Comparison of ENCODE assay signal across 9 cellular contexts in the genomic region with DNA sequence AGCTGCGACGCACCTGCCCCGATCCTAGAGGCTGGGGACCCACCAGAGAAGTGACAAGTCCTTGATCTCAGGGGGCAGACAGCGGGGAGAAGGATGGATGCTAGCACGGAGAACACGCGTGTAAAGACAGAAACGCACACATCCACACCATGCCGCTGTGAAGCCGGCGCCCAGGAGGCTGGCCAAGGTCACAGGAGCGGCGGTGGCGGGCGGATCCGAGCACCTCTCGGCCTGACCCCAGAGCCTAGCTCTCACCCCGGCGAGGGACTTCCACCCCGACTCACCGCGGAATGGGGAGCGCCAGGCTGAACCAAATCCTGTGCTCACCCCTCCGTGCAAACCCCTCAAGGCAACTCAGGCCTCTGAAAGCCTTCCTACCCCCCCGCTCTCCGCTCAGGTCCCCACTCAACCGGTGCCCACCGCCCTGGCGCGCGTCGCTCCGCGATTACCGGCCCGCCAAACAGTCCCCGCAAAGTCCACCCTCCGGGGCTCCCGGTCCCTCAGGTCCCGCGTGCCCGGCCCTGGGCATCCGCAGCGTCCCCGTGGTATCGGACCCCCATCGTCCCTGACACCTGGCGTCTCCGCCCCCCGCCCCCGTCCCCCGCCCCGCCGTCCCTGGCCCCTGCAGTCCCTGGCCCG. TPM values are rescaled to one million over a fixed set of nuclear protein-coding genes. Genes with fewer than 3 reads are reported as not detected.
DNase-seq lines count a peak whose midpoint lies in the region; ATAC-seq and TF ChIP-seq lines count a peak whose summit lies in the region.
"Had no signal": no experiment of that assay in that cellular context is flagged by ENCODE, and none has a peak within 500 bp of the region (broad histone marks: within the 10 kb centered on the region; RNA-seq: fewer than 3 reads in every experiment).

No MANE protein-coding gene starts in this region.

- no peak overlapping the region for H2BK12ac ChIP-seq in neuronal stem cell (ENCODE audit: low read length)

- no peak overlapping the region for H4K91ac ChIP-seq in neuronal stem cell (ENCODE audit: low read depth, low read length, poor library complexity)

- H3K27ac ChIP-seq in BLaER1 (no peak overlapping the region), neuronal stem cell (replicated peaks; ENCODE audit: low read length) (no peak overlapping the region), WERI-Rb-1 (no peak overlapping the region)

- peaks cover 4% of the 10 kb centered on the region for H3K36me3 Mint-ChIP-seq in T-cell

- H2BK120ac ChIP-seq in neuronal stem cell (ENCODE audit: low read depth, low read length): no peak overlapping the region

- H3K14ac ChIP-seq in neuronal stem cell (ENCODE audit: low read length): peak overlapping the region; percentile 4

- TF ChIP-seq CTCF in fibroblast of pulmonary artery (IDR thresholded peaks at IDR 0.05; ENCODE audit: low read length, missing control alignments) (no peak), WERI-Rb-1 (IDR thresholded peaks at IDR 0.05; ENCODE audit: low read depth, low read length) (no peak)

- WGBS in neuronal stem cell (ENCODE audit: extremely low coverage in 2 of 2, insufficient read length in 2 of 2, insufficient replicate concordance in 1 of 2), 2 donors: no CpG with 5 or more reads among the region's 55 CpGs

- H3K9me3 ChIP-seq in BLaER1: no peaks in the 10 kb centered on the region
- H3K9me3 ChIP-seq in neuronal stem cell (replicated peaks in 1 of 2; ENCODE audit: control insufficient read depth in 2 of 2, insufficient read depth in 1 of 2, low read depth in 1 of 2, low read length in 2 of 2): no peaks in the 10 kb centered on the region
- H3K9me3 ChIP-seq in WERI-Rb-1 (ENCODE audit: severe bottlenecking): no peaks in the 10 kb centered on the region

- peaks cover 15 to 26% (median 25%) of the 10 kb centered on the region in 3 donors for H3K4me1 Mint-ChIP-seq in T-cell

- no peak overlapping the region for H3K4ac ChIP-seq in neuronal stem cell (ENCODE audit: low read length)

- POLR2A ChIA-PET in T-cell (lab: Charles Lee): no interaction called here

- H3K9me3 Mint-ChIP-seq in T-cell: no peaks in the 10 kb centered on the region

- peak overlapping the region; percentile 94 for H2AFZ ChIP-seq in neuronal stem cell (ENCODE audit: low read length)

- peak overlapping the region; percentile 85 for H3K4me2 ChIP-seq in BLaER1
- peak overlapping the region; percentile 64 for H3K4me2 ChIP-seq in neuronal stem cell (ENCODE audit: insufficient read depth, low read length, poor library complexity, severe bottlenecking)

- DNase-seq in T-cell: peak in 1 of 34 experiments; percentile 21
- no peak for DNase-seq in fibroblast of pulmonary artery (ENCODE audit: low read depth)
- DNase-seq in neuronal stem cell (ENCODE audit: low spot score): no peak
- no peak for DNase-seq in WERI-Rb-1
- DNase-seq in COLO829 (ENCODE audit: low spot score): no peak
- DNase-seq in NCI-H510A treated with DMSO at 0.1 percent for 48 hours (lab: John Stamatoyannopoulos, UW): no peak
- DNase-seq: activated gamma-delta T cell treated with Interleukin-2 at 50 U/mL for 16 hours had no signal

- peak; percentile 19 to 39 (median 22) for ATAC-seq in T-cell (replicated peaks in 1 of 4)
- no peak for ATAC-seq in HG02884 (IDR thresholded peaks at IDR 0.05; ENCODE audit: unreplicated experiment)

- peaks cover 25 to 37% of the 10 kb centered on the region in 2 donors for H3K27me3 Mint-ChIP-seq in T-cell

- H2BK15ac ChIP-seq in neuronal stem cell (ENCODE audit: low read length): peak overlapping the region; percentile 72

- H3K27me3 ChIP-seq in BLaER1 (peaks cover 45% of the 10 kb centered on the region), neuronal stem cell (ENCODE audit: control insufficient read depth in 3 of 3, insufficient read depth in 3 of 3, low read depth in 1 of 3, low read length in 3 of 3) (peaks cover 4 to 31% (median 31%) of the 10 kb centered on the region in 3 experiments), WERI-Rb-1 (ENCODE audit: insufficient read depth, low read depth, severe bottlenecking) (no peaks in the 10 kb centered on the region)

- H4K8ac ChIP-seq in neuronal stem cell (ENCODE audit: low read depth, low read length): no peak overlapping the region

- H3K9ac ChIP-seq in BLaER1: peak overlapping the region; percentile 60; the same call in 1 of the 2 replicates
- H3K9ac ChIP-seq in neuronal stem cell (ENCODE audit: low read depth, low read length, poor library complexity): peak overlapping the region; percentile 74

- no peak overlapping the region for H2BK5ac ChIP-seq in neuronal stem cell (ENCODE audit: low read length)

- H4K20me1 ChIP-seq in BLaER1: peaks cover 41% of the 10 kb centered on the region

- H3K4me3 Mint-ChIP-seq in T-cell: peak overlapping the region; percentile 64 to 79 (median 78)

- peak overlapping the region; percentile 94 for H3K18ac ChIP-seq in neuronal stem cell (ENCODE audit: low read length)

- H3K36me3 ChIP-seq in BLaER1 (peaks cover 21% of the 10 kb centered on the region), neuronal stem cell (replicated peaks in 1 of 2; ENCODE audit: control insufficient read depth in 2 of 2, insufficient read depth in 2 of 2, low read length in 2 of 2) (peaks cover 0 to 17% of the 10 kb centered on the region in 2 donors), WERI-Rb-1 (no peaks in the 10 kb centered on the region; the same call in 1 of the 2 replicates)

- no peak overlapping the region for H3K27ac Mint-ChIP-seq in T-cell

- CTCF ChIA-PET in T-cell (lab: Charles Lee): interaction anchor here in 1 of 2 donors (0.6 kb wide), 1 partner anchor 116 kb away, joined by 4 read pairs; no protein-coding TSS in a partner anchor

- peaks cover 2% of the 10 kb centered on the region for H3K79me1 ChIP-seq in neuronal stem cell (ENCODE audit: low read depth, low read length)

- peak overlapping the region; percentile 88 for H3K4me3 ChIP-seq in BLaER1
- H3K4me3 ChIP-seq in fibroblast of pulmonary artery (replicated peaks; ENCODE audit: low read depth, low read length): peak overlapping the region; percentile 72
- H3K4me3 ChIP-seq in neuronal stem cell (ENCODE audit: low read length in 2 of 2): peak overlapping the region; percentile 52 to 80
- no peak overlapping the region for H3K4me3 ChIP-seq in WERI-Rb-1 (ENCODE audit: low read depth, low read length)

- H3K23ac ChIP-seq in neuronal stem cell (ENCODE audit: low read depth, low read length, poor library complexity): peak overlapping the region; percentile 10

- H3K4me1 ChIP-seq in BLaER1 (peaks cover 89% of the 10 kb centered on the region), neuronal stem cell (ENCODE audit: control insufficient read depth in 2 of 2, insufficient read depth in 1 of 2, low read depth in 1 of 2, low read length in 2 of 2) (peaks cover 8 to 9% of the 10 kb centered on the region in 2 donors)

- H2AK5ac ChIP-seq in neuronal stem cell (ENCODE audit: low read depth, low read length): peak overlapping the region; percentile 56

RNA-seq across cellular contexts. Expression of gene LRRFIP1, which starts 0.5 kb away (rescaled TPM):
- 100 to 1,000 TPM; 105 to 170 (median 128) TPM for total RNA-seq in T-cell
- 30.3 TPM for polyA plus RNA-seq in neuronal stem cell (2013, experiment 1 of 2)
- polyA plus RNA-seq in neuronal stem cell (2013, experiment 2 of 2): 33.9 TPM

RNA-seq across cellular contexts. Expression of gene RAB17, which starts 36.4 kb away (rescaled TPM):
- total RNA-seq in T-cell: under 1 TPM in 3 of 5 donors, not detected in 2; 0.32 to 0.73 (median 0.62) TPM
- 0.15 TPM for polyA plus RNA-seq in neuronal stem cell (2013, experiment 1 of 2)
- not detected for polyA plus RNA-seq in neuronal stem cell (2013, experiment 2 of 2)
